ENCODE assay signal across 8 cellular contexts in the genomic region with DNA sequence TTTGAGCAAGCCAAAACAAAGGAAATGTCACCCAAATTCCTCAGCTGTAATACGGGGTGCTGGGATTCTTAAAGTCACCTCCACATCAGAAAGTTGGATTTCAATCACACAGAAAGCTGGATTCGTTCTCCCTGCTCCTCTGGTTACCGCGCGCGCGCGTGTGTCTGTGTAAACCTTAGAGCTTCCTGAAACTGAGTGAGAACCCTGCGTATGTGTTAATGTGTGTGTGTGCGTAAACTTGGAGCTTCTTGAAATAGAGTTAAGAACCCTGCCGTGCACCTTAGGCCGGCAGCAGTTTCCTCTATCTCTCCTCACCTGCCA. TPM values are rescaled to one million over a fixed set of nuclear protein-coding genes. Genes with fewer than 3 reads are reported as not detected.
DNase-seq lines count a peak whose midpoint lies in the region; ATAC-seq, FAIRE-seq and TF ChIP-seq lines count a peak whose summit lies in the region.

No MANE protein-coding gene starts in this region.

- H3K36me3 ChIP-seq in SJCRH30 (no peaks in the 10 kb centered on the region), H1 (ENCODE audit: control insufficient read depth in 2 of 4, insufficient read depth in 4 of 4, low read length in 3 of 4) (no peaks in the 10 kb centered on the region), muscle layer of duodenum (ENCODE audit: control insufficient read depth in 1 of 2, insufficient read depth in 2 of 2, low read length in 2 of 2) (peaks cover 0 to 9% of the 10 kb centered on the region in 2 donors)

- 19% methylated on average over 12 of the region's 12 CpGs; no CpG with 5 or more reads in 1 of the 2 experiments for WGBS in H1 (ENCODE audit: extremely low coverage in 1 of 2, insufficient coverage in 1 of 2, insufficient read length in 1 of 2, insufficient replicate concordance in 2 of 2, low coverage in 1 of 2, low lambda C conversion rate in 2 of 2, missing lambda C conversion rate in 1 of 2), 2 experiments

- no peak overlapping the region for H3K18ac ChIP-seq in H1 (ENCODE audit: extremely low read depth, low read length)

- H3K23me2 ChIP-seq in H1 (ENCODE audit: low read depth, low read length) = peaks cover 8% of the 10 kb centered on the region; the same call in 1 of the 2 replicates

- H3K4me1 ChIP-seq in SJCRH30 (no peaks in the 10 kb centered on the region; the same call in 1 of the 2 replicates), H1 (replicated peaks in 1 of 4; ENCODE audit: control insufficient read depth in 3 of 4, insufficient read depth in 4 of 4, low read length in 3 of 4) (peaks cover 0 to 3% (median 2%) of the 10 kb centered on the region in 4 experiments; a peak in 3 of 7 replicates), muscle layer of duodenum (ENCODE audit: control insufficient read depth in 1 of 2, insufficient read depth in 2 of 2, low read length in 2 of 2) (peaks cover 0 to 8% of the 10 kb centered on the region in 2 donors)

- no peak for TF ChIP-seq EP300 in H1 (IDR thresholded peaks at IDR 0.05; ENCODE audit: borderline replicate concordance in 1 of 2, low read depth in 2 of 2, low read length in 2 of 2)

- no peaks in the 10 kb centered on the region for H3K79me1 ChIP-seq in H1 (ENCODE audit: low read depth, low read length)

- no peaks in the 10 kb centered on the region for H3K9me3 ChIP-seq in SJCRH30 (replicated peaks)
- H3K9me3 ChIP-seq in H1 (ENCODE audit: insufficient read depth in 2 of 2, low read depth in 1 of 2, low read length in 1 of 2) = no peaks in the 10 kb centered on the region
- H3K9me3 ChIP-seq in muscle layer of duodenum (ENCODE audit: control insufficient read depth in 1 of 2, low read length in 2 of 2) = no peaks in the 10 kb centered on the region

- H2BK12ac ChIP-seq in H1 (ENCODE audit: low read depth, low read length) = no peak overlapping the region

- POLR2A ChIA-PET in H1 (lab: Charles Lee; ENCODE audit: partially characterized antibody) = interaction anchor here (1.2 kb wide), 1 partner anchor 11 kb away, joined by 6 read pairs; no protein-coding TSS in a partner anchor

- no peaks in the 10 kb centered on the region for H4K20me1 ChIP-seq in H1 (replicated peaks in 1 of 2; ENCODE audit: control insufficient read depth in 1 of 2, insufficient read depth in 2 of 2, low read length in 2 of 2)

- H3K4ac ChIP-seq in H1 (replicated peaks; ENCODE audit: insufficient read length, low read depth, low read length) = no peak overlapping the region

- H3K4me3 ChIP-seq in SJCRH30 = peak overlapping the region; percentile 70
- peak overlapping the region; percentile 70 to 85 (median 72) for H3K4me3 ChIP-seq in H1 (ENCODE audit: extremely low read depth in 1 of 4, insufficient read depth in 2 of 4, low read depth in 3 of 4, low read length in 4 of 4)
- peak overlapping the region; percentile 80 to 100 for H3K4me3 ChIP-seq in muscle layer of duodenum (ENCODE audit: low read depth in 1 of 2, low read length in 2 of 2)

- H3K79me2 ChIP-seq in H1 (ENCODE audit: control insufficient read depth in 1 of 2, insufficient read depth in 2 of 2, low read length in 2 of 2) = no peaks in the 10 kb centered on the region

- H3K4me2 ChIP-seq in H1 (ENCODE audit: insufficient read depth in 1 of 2, low read depth in 2 of 2, low read length in 2 of 2) = peak overlapping the region; percentile 85 to 94

- CTCF ChIA-PET in H1 (lab: Charles Lee; ENCODE audit: partially characterized antibody) = interaction anchor here (0.5 to 3.8 kb wide), 5 partner anchors 9 to 238 kb away, joined by 3 to 18 read pairs (median 5); no protein-coding TSS in a partner anchor

- ATAC-seq in HG02623 (IDR thresholded peaks at IDR 0.05; ENCODE audit: unreplicated experiment) = peak; percentile 18

- H4K8ac ChIP-seq in H1 (ENCODE audit: extremely low read depth, insufficient read depth, low read length) = 0 out of 2 replicates have a peak overlapping the region, but pooled peaks have one; percentile 74

- no peak for TF ChIP-seq CTCF in H1 (IDR thresholded peaks at IDR 0.05; ENCODE audit: control extremely low read depth in 1 of 3, insufficient read depth in 1 of 3, low read depth in 1 of 3, low read length in 3 of 3)

- H3K56ac ChIP-seq in H1 (replicated peaks; ENCODE audit: insufficient read length, low read depth, low read length) = no peak overlapping the region

- H2BK15ac ChIP-seq in H1 (ENCODE audit: low read length) = no peak overlapping the region

- H2BK20ac ChIP-seq in H1 (ENCODE audit: low read length) = no peak overlapping the region

- no peak overlapping the region for H3K14ac ChIP-seq in H1 (ENCODE audit: insufficient read length)

- FAIRE-seq in H1 (lab: Jason Lieb, UNC) = no peak

- H3K27ac ChIP-seq in SJCRH30 (no peak overlapping the region), H1 (ENCODE audit: low read depth, low read length) (peak overlapping the region; percentile 42; the same call in 1 of the 2 replicates), muscle layer of duodenum (ENCODE audit: low read length) (no peak overlapping the region)

- H2BK120ac ChIP-seq in H1 (replicated peaks; ENCODE audit: low read depth, low read length) = no peak overlapping the region

- H2BK5ac ChIP-seq in H1 (ENCODE audit: low read depth, low read length) = no peak overlapping the region

- peak overlapping the region; percentile 39; the same call in 1 of the 2 replicates for H2AFZ ChIP-seq in H1 (ENCODE audit: low read length)

- no peak overlapping the region for H3K23ac ChIP-seq in H1 (ENCODE audit: insufficient read length)

- H4K91ac ChIP-seq in H1 (replicated peaks; ENCODE audit: insufficient read length, low read length) = no peak overlapping the region

- H3K9ac ChIP-seq in H1 (replicated peaks in 1 of 4; ENCODE audit: extremely low read depth in 1 of 4, low read depth in 3 of 4, low read length in 3 of 4) = peak overlapping the region in 3 of 4 experiments; percentile 63 to 71 (median 65); a peak in 6 of 7 replicates

- no peak overlapping the region for H4K5ac ChIP-seq in H1 (ENCODE audit: insufficient read length, low read depth, low read length)

- DNase-seq in COLO668 (lab: John Stamatoyannopoulos, UW; ENCODE audit: unreplicated experiment) (peak; percentile 30), SJCRH30 (peak; percentile 7 to 12), H1 (ENCODE audit: low read depth in 1 of 2, low spot score in 2 of 2) (no peak), inferior parietal cortex (ENCODE audit: extremely low spot score) (no peak), pons (ENCODE audit: low spot score) (no peak), DMS153 treated with DMSO at 0.1 percent for 48 hours (lab: John Stamatoyannopoulos, UW; ENCODE audit: unreplicated experiment) (no peak)

- H3K27me3 ChIP-seq in SJCRH30 = no peaks in the 10 kb centered on the region
- H3K27me3 ChIP-seq in H1 (replicated peaks in 1 of 4; ENCODE audit: control insufficient read depth in 3 of 4, extremely low read depth in 1 of 4, insufficient read depth in 3 of 4, low read length in 3 of 4) = peaks cover 0 to 19% (median 3%) of the 10 kb centered on the region in 4 experiments; a peak in 3 of 7 replicates
- H3K27me3 ChIP-seq in muscle layer of duodenum (ENCODE audit: low read depth, low read length) = no peaks in the 10 kb centered on the region

- no peak for TF ChIP-seq RAD21 in H1 (IDR thresholded peaks at IDR 0.05 in 1 of 2, conservative IDR thresholded peaks at IDR 0.05 in 1 of 2; ENCODE audit: low read depth in 2 of 2, low read length in 2 of 2)

- no peak overlapping the region for H2AK5ac ChIP-seq in H1 (ENCODE audit: low read depth, low read length)

- no peak for TF ChIP-seq POLR2A in H1 (IDR thresholded peaks at IDR 0.05; ENCODE audit: control extremely low read depth in 1 of 2, low read depth in 2 of 2, low read length in 2 of 2)

TF ChIP-seq in H1, 55 proteins besides CTCF, POLR2A, EP300 and RAD21:
- TF ChIP-seq BRCA1 (IDR thresholded peaks at IDR 0.05; ENCODE audit: low read depth, low read length) (no peak), CBX8 (IDR thresholded peaks at IDR 0.05; ENCODE audit: borderline replicate concordance, low read depth, low read length) (no peak)

RNA-seq across cellular contexts. Expression of gene LZTFL1, which starts 0.6 kb away (rescaled TPM):
- 10.0 and 14.1 TPM in 2 replicates for total RNA-seq in SJCRH30 (2014; rRNA removed; shearing (Covaris generic))
- 11.5 and 11.8 TPM in 2 replicates for total RNA-seq in H1 (2021; fragmentation: NEBNext Ultra II Directional; extraction: Animal tissue kit (Norgen Biotek cat#: 25700))
- polyA plus RNA-seq in H1 (2011; rRNA removed) = 8.3 and 8.7 TPM in 2 replicates
- 12.9 TPM for polyA plus RNA-seq in H1 (2011; cell fraction: cytosol; rRNA removed)
- polyA plus RNA-seq in H1 (2011; cell fraction: nucleus; rRNA removed) = 7.4 TPM
- polyA plus RNA-seq in H1 (2012, experiment 1 of 2) = 6.1 to 9.3 TPM (median 7.6 TPM) in 4 replicates
- 0.97 TPM for polyA plus RNA-seq in H1 (2012, experiment 2 of 2)
- polyA plus RNA-seq in H1 (2013, experiment 1 of 2) = 11.9 TPM
- 12.4 TPM for polyA plus RNA-seq in H1 (2013, experiment 2 of 2)
- 11.7 and 15.8 TPM in 2 replicates for polyA minus RNA-seq in H1 (2011; rRNA and poly(A)+ RNA removed)
- polyA minus RNA-seq in H1 (2011; cell fraction: cytosol; rRNA and poly(A)+ RNA removed) = 10.2 TPM
- polyA minus RNA-seq in H1 (2011; cell fraction: nucleus; rRNA and poly(A)+ RNA removed) = 16.7 TPM

RNA-seq across cellular contexts. Expression of gene CCR9, which starts 45.0 kb away (rescaled TPM):
- not detected in 2 replicates for total RNA-seq in SJCRH30 (2014; rRNA removed; shearing (Covaris generic))
- total RNA-seq in H1 (2021; fragmentation: NEBNext Ultra II Directional; extraction: Animal tissue kit (Norgen Biotek cat#: 25700)) = not detected in 2 replicates
- polyA plus RNA-seq in H1 (2011; rRNA removed) = not detected in 2 replicates
- polyA plus RNA-seq in H1 (2011; cell fraction: cytosol; rRNA removed) = not detected
- not detected for polyA plus RNA-seq in H1 (2011; cell fraction: nucleus; rRNA removed)
- not detected in 4 replicates for polyA plus RNA-seq in H1 (2012, experiment 1 of 2)
- not detected for polyA plus RNA-seq in H1 (2012, experiment 2 of 2)
- not detected for polyA plus RNA-seq in H1 (2013, experiment 1 of 2)
- polyA plus RNA-seq in H1 (2013, experiment 2 of 2) = not detected
- 0.25 and 0.29 TPM in 2 replicates for polyA minus RNA-seq in H1 (2011; rRNA and poly(A)+ RNA removed)
- polyA minus RNA-seq in H1 (2011; cell fraction: cytosol; rRNA and poly(A)+ RNA removed) = not detected
- polyA minus RNA-seq in H1 (2011; cell fraction: nucleus; rRNA and poly(A)+ RNA removed) = not detected

RNA-seq across cellular contexts. Expression of gene SLC6A20, which starts 45.0 kb away (rescaled TPM):
- not detected in 2 replicates for total RNA-seq in SJCRH30 (2014; rRNA removed; shearing (Covaris generic))
- not detected in 2 replicates for total RNA-seq in H1 (2021; fragmentation: NEBNext Ultra II Directional; extraction: Animal tissue kit (Norgen Biotek cat#: 25700))
- polyA plus RNA-seq in H1 (2011; rRNA removed) = 0.05 and 0.17 TPM in 2 replicates
- 0.03 TPM for polyA plus RNA-seq in H1 (2011; cell fraction: cytosol; rRNA removed)
- polyA plus RNA-seq in H1 (2011; cell fraction: nucleus; rRNA removed) = 0.04 TPM
- 0.07 to 0.46 TPM (median 0.08 TPM) in 3 of 4 replicates, not detected in the other for polyA plus RNA-seq in H1 (2012, experiment 1 of 2)
- polyA plus RNA-seq in H1 (2012, experiment 2 of 2) = not detected
- polyA plus RNA-seq in H1 (2013, experiment 1 of 2) = 0.02 TPM
- polyA plus RNA-seq in H1 (2013, experiment 2 of 2) = 0.06 TPM
- 0.16 TPM in 1 of 2 replicates, not detected in the other for polyA minus RNA-seq in H1 (2011; rRNA and poly(A)+ RNA removed)
- polyA minus RNA-seq in H1 (2011; cell fraction: cytosol; rRNA and poly(A)+ RNA removed) = not detected
- polyA minus RNA-seq in H1 (2011; cell fraction: nucleus; rRNA and poly(A)+ RNA removed) = not detected

Comparison
In these comparisons a context has a peak if more than half of its experiments do, and no peak if none do; other contexts are left out.
1. DNase-seq: peak in COLO668 (single experiment) and SJCRH30 (2 of 2); none in H1 (0 of 2), inferior parietal cortex (single experiment), pons (single experiment) and DMS153 treated with DMSO at 0.1 percent for 48 hours (single experiment).
2. Peak in every context shown above with its lines, with median percentiles within 50 percentile points of each other: H3K4me3 ChIP-seq.